In the genomic region with DNA sequence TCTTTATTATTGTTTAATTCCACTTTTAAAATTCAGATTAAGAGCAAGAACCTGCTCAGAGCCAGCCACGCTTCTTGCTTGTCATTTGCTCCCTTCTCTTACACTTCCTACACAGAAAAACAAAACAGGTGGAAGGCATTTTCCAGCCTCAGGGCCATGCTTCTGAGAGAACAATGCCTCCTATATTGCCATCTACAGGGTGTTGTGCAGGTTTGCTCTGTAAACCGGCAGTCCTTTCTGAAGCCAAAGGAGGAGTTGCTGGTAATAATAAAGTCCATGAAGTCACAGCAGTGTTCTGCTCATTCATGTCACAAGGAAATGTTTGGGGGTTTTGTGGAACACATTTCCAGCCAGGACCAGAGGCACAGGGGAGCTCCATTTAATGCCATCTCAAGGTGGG, we compare ENCODE assay signal across 14 cellular contexts. TPM values are rescaled to one million over a fixed set of nuclear protein-coding genes. Genes with fewer than 3 reads are reported as not detected.
DNase-seq lines count a peak whose midpoint lies in the region; ATAC-seq and TF ChIP-seq lines count a peak whose summit lies in the region.
"Had no signal": no experiment of that assay in that cellular context is flagged by ENCODE, and none has a peak within 500 bp of the region (broad histone marks: within the 10 kb centered on the region; RNA-seq: fewer than 3 reads in every experiment).

No MANE protein-coding gene starts in this region.

- H3K9me2 ChIP-seq in PC-3 (replicated peaks; ENCODE audit: low read length) = no peaks in the 10 kb centered on the region

- H3K4me3 ChIP-seq in PC-3 (ENCODE audit: low read length) (no peak overlapping the region), retinal pigment epithelial cell (ENCODE audit: low read length) (no peak overlapping the region), dorsolateral prefrontal cortex (no peak overlapping the region)
- H3K4me3 ChIP-seq: left lung had no signal

- H2AFZ ChIP-seq in PC-3 (ENCODE audit: low read length) = peak overlapping the region; percentile 32; the same call in 1 of the 2 replicates

- peaks cover 8% of the 10 kb centered on the region for H3K4me1 ChIP-seq in PC-3 (ENCODE audit: insufficient read depth, low read length)

- no peaks in the 10 kb centered on the region for H3K79me2 ChIP-seq in PC-3 (ENCODE audit: low read length)

- no peaks in the 10 kb centered on the region for H3K9me3 ChIP-seq in PC-3 (ENCODE audit: low read length)
- H3K9me3 ChIP-seq: left lung had no signal

- no peak overlapping the region for H3K9ac ChIP-seq in PC-3 (ENCODE audit: low read length)

- H3K27ac ChIP-seq in PC-3 (ENCODE audit: low read length) (no peak overlapping the region), dorsolateral prefrontal cortex (no peak overlapping the region)
- H3K27ac ChIP-seq: left lung had no signal

- H3K27me3 ChIP-seq in PC-3 (ENCODE audit: low read length) (peaks cover 28% of the 10 kb centered on the region), dorsolateral prefrontal cortex (no peaks in the 10 kb centered on the region)
- H3K27me3 ChIP-seq: left lung had no signal

- DNase-seq in PC-3 (peak; percentile 15), iPS-NIHi11 (ENCODE audit: low spot score) (peak; percentile 23), retinal pigment epithelial cell (ENCODE audit: low read depth) (no peak), NCI-H1105 (lab: John Stamatoyannopoulos, UW) (no peak), dorsolateral prefrontal cortex (no peak), DMS79 treated with DMSO at 0.1 percent for 48 hours (lab: John Stamatoyannopoulos, UW) (no peak), NCI-H748 (lab: John Stamatoyannopoulos, UW; ENCODE audit: unreplicated experiment) (no peak)
- DNase-seq: activated CD4-positive, alpha-beta T cell treated with anti-CD3 and anti-CD28 coated beads for 48 hours; CD8-positive, alpha-beta T cell; foreskin fibroblast; left lung; stimulated activated naive B cell treated with anti-CD40 and anti-IgM and Interleukin-4, amounts not matched to agents 10 μg/mL and 1 μg/mL and 100 μg/mL, for 72 hours; SW 1271 had no signal

- POLR2A ChIA-PET in PC-3 (lab: Charles Lee; ENCODE audit: unreplicated experiment) = no interaction called here

- ATAC-seq in GM19372 (IDR thresholded peaks at IDR 0.05; ENCODE audit: low read depth, unreplicated experiment) = peak; percentile 45
- ATAC-seq in PC-3 = no peak
- ATAC-seq: CD8-positive, alpha-beta T cell; left lung; stimulated activated naive B cell treated with anti-CD40 and anti-IgM and Interleukin-4, amounts not matched to agents 10 μg/mL and 1 μg/mL and 100 μg/mL, for 72 hours had no signal

- H4K20me1 ChIP-seq in PC-3 (ENCODE audit: low read length) = no peaks in the 10 kb centered on the region

- no peaks in the 10 kb centered on the region for H3K36me3 ChIP-seq in PC-3 (ENCODE audit: low read depth, low read length)
- H3K36me3 ChIP-seq: left lung had no signal

- CTCF ChIA-PET in PC-3 (lab: Charles Lee) = no interaction called here

- intact Hi-C loops in PC-3 (cut with micrococcal nuclease) (no loop called here), dorsolateral prefrontal cortex (cut with DNase I) (no loop called here)

- H3K4me2 ChIP-seq in PC-3 (ENCODE audit: low read length) = no peak overlapping the region

- no peaks in the 10 kb centered on the region for H3F3A ChIP-seq in PC-3 (ENCODE audit: low read length, unreplicated experiment)

- no TSS peak for BruUV-seq in PC-3 (replicated peaks; lab: Mats Ljungman, UMichigan)

- TF ChIP-seq CTCF in PC-3 (conservative IDR thresholded peaks at IDR 0.05; ENCODE audit: low read depth, low read length) = peak; percentile 36; the same call in 1 of the 2 replicates
- peak; percentile 8 for TF ChIP-seq CTCF in retinal pigment epithelial cell (conservative IDR thresholded peaks at IDR 0.05; ENCODE audit: low read depth, low read length)
- no peak for TF ChIP-seq CTCF in dorsolateral prefrontal cortex (IDR thresholded peaks at IDR 0.05 in 54 of 56, conservative IDR thresholded peaks at IDR 0.05 in 2 of 56; ENCODE audit: low read depth in 1 of 56, partially characterized antibody in 56 of 56)

RNA-seq across cellular contexts. Expression of a gene that starts 16.1 kb away (rescaled TPM):
- total RNA-seq in PC-3 (2014; rRNA removed) (0.29 and 0.40 TPM in 2 replicates), dorsolateral prefrontal cortex (1 to 10 TPM in 101 of 120 experiments, under 1 TPM in 19; 0.30 to 7.4 (median 1.8) TPM)
- total RNA-seq: CD8-positive, alpha-beta T cell had no signal

Comparison
In these comparisons a context has a peak if more than half of its experiments do, and no peak if none do; other contexts are left out.
1. DNase-seq: peak in PC-3 (single experiment) and iPS-NIHi11 (single experiment); none in retinal pigment epithelial cell (single experiment), NCI-H1105 (single experiment), dorsolateral prefrontal cortex (0 of 10), DMS79 treated with DMSO at 0.1 percent for 48 hours (single experiment) and NCI-H748 (single experiment).
2. CTCF ChIP-seq: peak in PC-3 (single experiment) and retinal pigment epithelial cell (single experiment); none in dorsolateral prefrontal cortex (0 of 56).